Comparison of ENCODE assay signal across 11 cellular contexts in the genomic region with DNA sequence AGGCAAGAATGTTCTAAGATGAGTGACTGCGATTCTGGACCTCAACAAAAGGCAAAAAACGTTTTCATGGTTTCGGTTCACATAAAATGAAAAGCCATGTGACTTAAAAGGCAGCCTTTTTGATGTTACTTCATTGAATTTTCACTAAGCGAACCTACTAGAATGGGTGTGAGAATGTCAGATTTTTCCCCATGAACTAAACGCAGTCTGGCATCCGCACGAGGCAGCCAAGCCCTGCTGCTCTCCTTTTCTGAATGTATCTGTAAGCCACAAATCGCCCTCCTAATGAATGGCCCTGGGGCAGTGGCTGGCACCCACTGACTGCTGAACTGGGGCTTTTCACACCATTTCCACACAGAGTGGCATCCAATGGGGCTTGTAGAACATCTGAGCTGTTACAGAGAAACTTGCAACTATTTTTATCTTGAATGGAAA. TPM values are rescaled to one million over a fixed set of nuclear protein-coding genes. Genes with fewer than 3 reads are reported as not detected.
A peak's percentile ranks its signal among the peaks of the same experiment; 100 is the strongest.
DNase-seq lines count a peak whose midpoint lies in the region; ATAC-seq, FAIRE-seq and TF ChIP-seq lines count a peak whose summit lies in the region.
"Had no signal": no experiment of that assay in that cellular context is flagged by ENCODE, and none has a peak within 500 bp of the region (broad histone marks: within the 10 kb centered on the region; RNA-seq: fewer than 3 reads in every experiment).

No MANE protein-coding gene starts in this region.

- ATAC-seq in heart left ventricle: no peak
- ATAC-seq in left ventricle myocardium superior: no peak
- ATAC-seq in pancreas: no peak

- no peaks in the 10 kb centered on the region for H3K27me3 Mint-ChIP-seq in activated T-helper 2 cell treated with anti-CD3 and anti-CD28 coated beads, Interferon-gamma antibody, Interleukin-2, Interleukin-4, amounts not matched to agents 10 μg/mL and 5 μg/mL and 100 μg/mL, durations not matched to agents 14 hours and 24 hours and 36 hours (ENCODE audit: low read depth)
- H3K27me3 Mint-ChIP-seq: activated naive CD4-positive, alpha-beta T cell treated with anti-CD3 and anti-CD28 coated beads, Interleukin-2, amount 50 U/mL, for 24 hours had no signal

- TF ChIP-seq CTCF in heart left ventricle (IDR thresholded peaks at IDR 0.05) (no peak), pancreas (IDR thresholded peaks at IDR 0.05) (no peak), vagina (IDR thresholded peaks at IDR 0.05) (no peak)

- H3K27ac ChIP-seq in heart left ventricle (peak overlapping the region; percentile 79 to 98 (median 94)), pancreas (peak overlapping the region; percentile 31 to 86 (median 60)), vagina (peak overlapping the region; percentile 95)
- H3K27ac ChIP-seq: KMS-11 had no signal

- H3K4me1 ChIP-seq in heart left ventricle: peaks cover 2 to 73% (median 67%) of the 10 kb centered on the region in 12 donors
- peaks cover 20 to 45% (median 38%) of the 10 kb centered on the region in 3 donors for H3K4me1 ChIP-seq in pancreas
- peaks cover 53% of the 10 kb centered on the region for H3K4me1 ChIP-seq in vagina

- no peak overlapping the region for H3K4me3 Mint-ChIP-seq in activated T-helper 2 cell treated with anti-CD3 and anti-CD28 coated beads, Interferon-gamma antibody, Interleukin-2, Interleukin-4, amounts not matched to agents 10 μg/mL and 5 μg/mL and 100 μg/mL, durations not matched to agents 14 hours and 24 hours and 36 hours (ENCODE audit: low read depth)
- H3K4me3 Mint-ChIP-seq: activated naive CD4-positive, alpha-beta T cell treated with anti-CD3 and anti-CD28 coated beads, Interleukin-2, amount 50 U/mL, for 24 hours had no signal

- DNase-seq in heart left ventricle: no peak
- no peak for DNase-seq in left ventricle myocardium superior
- DNase-seq in fibroblast of gingiva (ENCODE audit: low read depth): peak; percentile 57
- no peak for DNase-seq in pancreas
- no peak for DNase-seq in vagina (ENCODE audit: extremely low spot score in 2 of 2)
- no peak for DNase-seq in HuH-7.5 (ENCODE audit: low spot score)
- no peak for DNase-seq in activated T-helper 2 cell treated with anti-CD3 and anti-CD28 coated beads, Interferon-gamma antibody, Interleukin-2, Interleukin-4, amounts not matched to agents 10 μg/mL and 5 μg/mL and 100 μg/mL, durations not matched to agents 14 hours and 24 hours and 36 hours (ENCODE audit: low spot score)
- no peak for DNase-seq in HPDE6-E6E7 (ENCODE audit: extremely low spot score)

- no peaks in the 10 kb centered on the region for H3K9me3 Mint-ChIP-seq in activated T-helper 2 cell treated with anti-CD3 and anti-CD28 coated beads, Interferon-gamma antibody, Interleukin-2, Interleukin-4, amounts not matched to agents 10 μg/mL and 5 μg/mL and 100 μg/mL, durations not matched to agents 14 hours and 24 hours and 36 hours
- H3K9me3 Mint-ChIP-seq: activated naive CD4-positive, alpha-beta T cell treated with anti-CD3 and anti-CD28 coated beads, Interleukin-2, amount 50 U/mL, for 24 hours had no signal

- no peaks in the 10 kb centered on the region for H3K4me1 Mint-ChIP-seq in activated T-helper 2 cell treated with anti-CD3 and anti-CD28 coated beads, Interferon-gamma antibody, Interleukin-2, Interleukin-4, amounts not matched to agents 10 μg/mL and 5 μg/mL and 100 μg/mL, durations not matched to agents 14 hours and 24 hours and 36 hours (ENCODE audit: low read depth)

- no peak for FAIRE-seq in pancreas (lab: Jason Lieb, UNC)
- FAIRE-seq: A204.1 had no signal

- H3K9me3 ChIP-seq in heart left ventricle (no peaks in the 10 kb centered on the region), pancreas (no peaks in the 10 kb centered on the region), vagina (no peaks in the 10 kb centered on the region)

- 78 to 82% (median 81%) methylated on average over 8 of the region's 8 CpGs for WGBS in heart left ventricle, 4 donors
- WGBS in pancreas, 2 donors: 86 to 90% methylated on average over 8 of the region's 8 CpGs

- H3K27me3 ChIP-seq in heart left ventricle (no peaks in the 10 kb centered on the region), pancreas (no peaks in the 10 kb centered on the region), vagina (no peaks in the 10 kb centered on the region)

- no peak overlapping the region for H3K27ac Mint-ChIP-seq in activated T-helper 2 cell treated with anti-CD3 and anti-CD28 coated beads, Interferon-gamma antibody, Interleukin-2, Interleukin-4, amounts not matched to agents 10 μg/mL and 5 μg/mL and 100 μg/mL, durations not matched to agents 14 hours and 24 hours and 36 hours

- H3K4me3 ChIP-seq in heart left ventricle: no peak overlapping the region
- no peak overlapping the region for H3K4me3 ChIP-seq in pancreas
- H3K4me3 ChIP-seq in vagina: no peak overlapping the region

- peaks cover 0 to 32% (median 17%) of the 10 kb centered on the region in 9 donors for H3K36me3 ChIP-seq in heart left ventricle
- H3K36me3 ChIP-seq in pancreas: peaks cover 0 to 12% (median 9%) of the 10 kb centered on the region in 3 donors
- H3K36me3 ChIP-seq in vagina: peaks cover 0 to 16% of the 10 kb centered on the region in 2 donors

- intact Hi-C loops in heart left ventricle (cut with DNase I): no loop called here
- intact Hi-C loops in left ventricle myocardium superior (cut with micrococcal nuclease): no loop called here
- intact Hi-C loops in pancreas (cut with DNase I): no loop called here
- intact Hi-C loops in vagina (cut with DNase I): no loop called here
- intact Hi-C loops in activated T-helper 2 cell treated with anti-CD3 and anti-CD28 coated beads, Interferon-gamma antibody, Interleukin-2, Interleukin-4, amounts not matched to agents 10 μg/mL and 5 μg/mL and 100 μg/mL, durations not matched to agents 14 hours and 24 hours and 36 hours (cut with micrococcal nuclease): no loop called here

- TF ChIP-seq POLR2A in heart left ventricle (IDR thresholded peaks at IDR 0.05): no peak
- TF ChIP-seq POLR2A in vagina (IDR thresholded peaks at IDR 0.05): no peak

- peaks cover 22% of the 10 kb centered on the region for H3K36me3 Mint-ChIP-seq in activated T-helper 2 cell treated with anti-CD3 and anti-CD28 coated beads, Interferon-gamma antibody, Interleukin-2, Interleukin-4, amounts not matched to agents 10 μg/mL and 5 μg/mL and 100 μg/mL, durations not matched to agents 14 hours and 24 hours and 36 hours (ENCODE audit: low read depth)

RNA-seq across cellular contexts. Expression of a gene that starts 29.6 kb away (rescaled TPM):
- 10 to 100 TPM in 5 of 9 donors, 1 to 10 TPM in 4; 6.8 to 99.9 (median 11.8) TPM for total RNA-seq in heart left ventricle
- 1 to 10 TPM; 4.2 to 7.9 TPM for polyA plus RNA-seq in heart left ventricle
- total RNA-seq in left ventricle myocardium superior: 7.4 TPM
- total RNA-seq in pancreas: 10 to 100 TPM; 23.2 to 50.1 (median 34.5) TPM
- 10 to 100 TPM; 12.6 to 15.9 TPM for polyA plus RNA-seq in pancreas
- 35.6 TPM for total RNA-seq in vagina
- 57.7 and 64.2 TPM in 2 replicates for total RNA-seq in activated T-helper 2 cell treated with anti-CD3 and anti-CD28 coated beads, Interferon-gamma antibody, Interleukin-2, Interleukin-4, amounts not matched to agents 10 μg/mL and 5 μg/mL and 100 μg/mL, durations not matched to agents 14 hours and 24 hours and 36 hours
